Comparison of ENCODE assay signal across 8 cellular contexts in genomic region chr4:37453361-37454262, GRCh38.
DNase-seq lines count a peak whose midpoint lies in the region; ATAC-seq, FAIRE-seq and TF ChIP-seq lines count a peak whose summit lies in the region.

No MANE protein-coding gene starts in this region.

- H3K36me3 ChIP-seq in prostate gland: no peaks in the 10 kb centered on the region

- H3K27me3 ChIP-seq in prostate gland (replicated peaks; ENCODE audit: insufficient read depth): peaks cover 2% of the 10 kb centered on the region

- peak in 1 of 4 experiments; percentile 15 for TF ChIP-seq CTCF in prostate gland (IDR thresholded peaks at IDR 0.05)

- H3K4me3 ChIP-seq in prostate gland: peak overlapping the region; percentile 34 to 38

- no peak for FAIRE-seq in GM19239 (lab: Jason Lieb, UNC)

- intact Hi-C loops in prostate gland (cut with DNase I): no loop called here

- no peak for TF ChIP-seq POLR2A in prostate gland (IDR thresholded peaks at IDR 0.05)

- H3K9me3 ChIP-seq in prostate gland: no peaks in the 10 kb centered on the region

- no peaks in the 10 kb centered on the region for H3K4me1 ChIP-seq in prostate gland (replicated peaks)

- peak; percentile 67 for ATAC-seq in HG03457 (IDR thresholded peaks at IDR 0.05; ENCODE audit: unreplicated experiment)
- peak; percentile 93 for ATAC-seq in SK-N-SH treated with all-trans-retinoic acid at 6 μM for 48 hours

- H3K27ac ChIP-seq in prostate gland: peak overlapping the region in 1 of 2 donors; percentile 10

- WGBS in prostate gland: 1% methylated on average over 75 of the region's 76 CpGs

- DNase-seq in AG08395 (ENCODE audit: low spot score) (peak; percentile 19), GM19239 (ENCODE audit: insufficient read length, low spot score) (peak; percentile 35), anterior cingulate cortex (lab: John Stamatoyannopoulos, UW) (peak in 56 of 58 donors; percentile 7 to 81 (median 56)), hepatic stellate cell (ENCODE audit: low spot score) (peak; percentile 48), prostate gland (ENCODE audit: low spot score) (peak; percentile 64), GF-D8 (lab: John Stamatoyannopoulos, UW) (no peak)

TF ChIP-seq in SK-N-SH treated with all-trans-retinoic acid at 6 μM for 48 hours, 23 proteins besides CTCF, POLR2A, EP300 and RAD21:
- TF ChIP-seq RARB (CRISPR knock-in tag; IDR thresholded peaks at IDR 0.05): no peak
- TF ChIP-seq ZC3H10 (CRISPR knock-in tag; IDR thresholded peaks at IDR 0.05): no peak
- TF ChIP-seq, protein P1, sequence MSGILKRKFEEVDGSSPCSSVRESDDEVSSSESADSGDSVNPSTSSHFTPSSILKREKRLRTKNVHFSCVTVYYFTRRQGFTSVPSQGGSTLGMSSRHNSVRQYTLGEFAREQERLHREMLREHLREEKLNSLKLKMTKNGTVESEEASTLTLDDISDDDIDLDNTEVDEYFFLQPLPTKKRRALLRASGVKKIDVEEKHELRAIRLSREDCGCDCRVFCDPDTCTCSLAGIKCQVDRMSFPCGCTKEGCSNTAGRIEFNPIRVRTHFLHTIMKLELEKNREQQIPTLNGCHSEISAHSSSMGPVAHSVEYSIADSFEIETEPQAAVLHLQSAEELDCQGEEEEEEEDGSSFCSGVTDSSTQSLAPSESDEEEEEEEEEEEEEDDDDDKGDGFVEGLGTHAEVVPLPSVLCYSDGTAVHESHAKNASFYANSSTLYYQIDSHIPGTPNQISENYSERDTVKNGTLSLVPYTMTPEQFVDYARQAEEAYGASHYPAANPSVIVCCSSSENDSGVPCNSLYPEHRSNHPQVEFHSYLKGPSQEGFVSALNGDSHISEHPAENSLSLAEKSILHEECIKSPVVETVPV (CRISPR knock-in tag; IDR thresholded peaks at IDR 0.05): no peak
- TF ChIP-seq ESRRG (CRISPR knock-in tag; IDR thresholded peaks at IDR 0.05): no peak
- no peak for TF ChIP-seq ISL1 (CRISPR knock-in tag; IDR thresholded peaks at IDR 0.05)
- TF ChIP-seq ARNTL (CRISPR knock-in tag; IDR thresholded peaks at IDR 0.05; ENCODE audit: borderline replicate concordance, low read depth): no peak
- TF ChIP-seq ZNF565 (CRISPR knock-in tag; conservative IDR thresholded peaks at IDR 0.05; ENCODE audit: low read depth): no peak
- TF ChIP-seq CREB5 (CRISPR knock-in tag; IDR thresholded peaks at IDR 0.05; ENCODE audit: low read depth): no peak
- no peak for TF ChIP-seq SNAI2 (CRISPR knock-in tag; IDR thresholded peaks at IDR 0.05)
- no peak for TF ChIP-seq ZFP3 (CRISPR knock-in tag; IDR thresholded peaks at IDR 0.05)
- TF ChIP-seq PPARA (CRISPR knock-in tag; IDR thresholded peaks at IDR 0.05; ENCODE audit: borderline replicate concordance): no peak
- TF ChIP-seq CSDC2 (CRISPR knock-in tag; IDR thresholded peaks at IDR 0.05): no peak
- no peak for TF ChIP-seq TSHZ2 (CRISPR knock-in tag; IDR thresholded peaks at IDR 0.05)
- TF ChIP-seq, protein P2, sequence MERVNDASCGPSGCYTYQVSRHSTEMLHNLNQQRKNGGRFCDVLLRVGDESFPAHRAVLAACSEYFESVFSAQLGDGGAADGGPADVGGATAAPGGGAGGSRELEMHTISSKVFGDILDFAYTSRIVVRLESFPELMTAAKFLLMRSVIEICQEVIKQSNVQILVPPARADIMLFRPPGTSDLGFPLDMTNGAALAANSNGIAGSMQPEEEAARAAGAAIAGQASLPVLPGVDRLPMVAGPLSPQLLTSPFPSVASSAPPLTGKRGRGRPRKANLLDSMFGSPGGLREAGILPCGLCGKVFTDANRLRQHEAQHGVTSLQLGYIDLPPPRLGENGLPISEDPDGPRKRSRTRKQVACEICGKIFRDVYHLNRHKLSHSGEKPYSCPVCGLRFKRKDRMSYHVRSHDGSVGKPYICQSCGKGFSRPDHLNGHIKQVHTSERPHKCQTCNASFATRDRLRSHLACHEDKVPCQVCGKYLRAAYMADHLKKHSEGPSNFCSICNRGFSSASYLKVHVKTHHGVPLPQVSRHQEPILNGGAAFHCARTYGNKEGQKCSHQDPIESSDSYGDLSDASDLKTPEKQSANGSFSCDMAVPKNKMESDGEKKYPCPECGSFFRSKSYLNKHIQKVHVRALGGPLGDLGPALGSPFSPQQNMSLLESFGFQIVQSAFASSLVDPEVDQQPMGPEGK (CRISPR knock-in tag; IDR thresholded peaks at IDR 0.05; ENCODE audit: borderline replicate concordance): no peak
- no peak for TF ChIP-seq TOX (CRISPR knock-in tag; IDR thresholded peaks at IDR 0.05; ENCODE audit: borderline replicate concordance)
- TF ChIP-seq GLIS3 (CRISPR knock-in tag; IDR thresholded peaks at IDR 0.05): no peak
- no peak for TF ChIP-seq OSR1 (CRISPR knock-in tag; IDR thresholded peaks at IDR 0.05)
- no peak for TF ChIP-seq ZNF8 (CRISPR knock-in tag; IDR thresholded peaks at IDR 0.05)
- no peak for TF ChIP-seq BACH2 (CRISPR knock-in tag; IDR thresholded peaks at IDR 0.05; ENCODE audit: borderline replicate concordance)
